ENCODE assay signal across 17 cellular contexts in genomic region chr14:103221781-103222358, GRCh38.
DNase-seq lines count a peak whose midpoint lies in the region; ATAC-seq and TF ChIP-seq lines count a peak whose summit lies in the region.
"Had no signal": no experiment of that assay in that cellular context is flagged by ENCODE, and none has a peak within 500 bp of the region (broad histone marks: within the 10 kb centered on the region; RNA-seq: fewer than 3 reads in every experiment).

No MANE protein-coding gene starts in this region.

- H3K4me2 ChIP-seq in GM23338 (no peak overlapping the region), osteoblast (ENCODE audit: insufficient read depth, low read length) (no peak overlapping the region)
- H3K4me2 ChIP-seq: BLaER1 treated with 17β-estradiol and CSF1 and Interleukin-3, amounts not matched to agents 10 nM and 100 nM had no signal

- peaks cover 32% of the 10 kb centered on the region for H3K27me3 Mint-ChIP-seq in GM23338 (ENCODE audit: insufficient read depth, low read depth, poor library complexity)

- peaks cover 7% of the 10 kb centered on the region; the same call in 1 of the 2 replicates for H3K4me1 ChIP-seq in GM23338 (ENCODE audit: insufficient read depth)
- H3K4me1 ChIP-seq in osteoblast (ENCODE audit: insufficient read depth, low read length) = no peaks in the 10 kb centered on the region
- H3K4me1 ChIP-seq: HAP-1 had no signal

- H3K36me3 Mint-ChIP-seq in GM23338 (ENCODE audit: low read depth) = no peaks in the 10 kb centered on the region; the same call in 2 of the 3 replicates
- H3K36me3 Mint-ChIP-seq: CD8-positive, alpha-beta T cell had no signal

- H3K4me3 ChIP-seq in GM23338 = no peak overlapping the region
- no peak overlapping the region for H3K4me3 ChIP-seq in osteoblast (ENCODE audit: insufficient read depth, low read length)
- H3K4me3 ChIP-seq: BLaER1 treated with 17β-estradiol and CSF1 and Interleukin-3, amounts not matched to agents 10 nM and 100 nM; GM12878; GM23248; HAP-1 had no signal

- H3K4me3 Mint-ChIP-seq in GM23338 = peak overlapping the region; percentile 29; the same call in 1 of the 3 replicates
- H3K4me3 Mint-ChIP-seq: B cell; CD8-positive, alpha-beta T cell had no signal

- 0 out of 2 replicates have a peak, but pooled peaks cover 4% of the 10 kb centered on the region for H3F3A ChIP-seq in GM23338 (replicated peaks; ENCODE audit: low read depth)

- ATAC-seq in GM23338 (no peak), Right ventricle myocardium superior (ENCODE audit: poor library complexity) (no peak), HG02884 (IDR thresholded peaks at IDR 0.05; ENCODE audit: unreplicated experiment) (no peak)
- ATAC-seq: CD8-positive, alpha-beta T cell; GM12878; HepG2 had no signal

- H3K79me2 ChIP-seq in GM23338 (replicated peaks; ENCODE audit: insufficient read depth) (no peaks in the 10 kb centered on the region), osteoblast (ENCODE audit: insufficient read depth, low read length) (no peaks in the 10 kb centered on the region)

- H3K9me3 Mint-ChIP-seq in GM23338 = no peaks in the 10 kb centered on the region
- H3K9me3 Mint-ChIP-seq: CD8-positive, alpha-beta T cell had no signal

- no peak for DNase-seq in GM23338 (ENCODE audit: low spot score)
- DNase-seq in HuH-7.5 (ENCODE audit: low spot score) = peak; percentile 3
- DNase-seq in iPS-NIHi7 (ENCODE audit: extremely low spot score) = peak; percentile 12
- DNase-seq in osteoblast (ENCODE audit: insufficient read length, low spot score, missing footprints) = peak; percentile 61
- DNase-seq in Right ventricle myocardium superior = no peak
- DNase-seq in ecto neural progenitor cell (ENCODE audit: low spot score) = no peak
- DNase-seq: Calu3; CD8-positive, alpha-beta T cell; DMS79 treated with DMSO at 0.1 percent for 48 hours; GM23248; KG1 had no signal

- H3K36me3 ChIP-seq in GM23338 (ENCODE audit: insufficient read depth) (no peaks in the 10 kb centered on the region), osteoblast (ENCODE audit: insufficient read depth, low read length) (no peaks in the 10 kb centered on the region)
- H3K36me3 ChIP-seq: BLaER1 treated with 17β-estradiol and CSF1 and Interleukin-3, amounts not matched to agents 10 nM and 100 nM; HAP-1 had no signal

- TF ChIP-seq CTCF in GM23338 (conservative IDR thresholded peaks at IDR 0.05; ENCODE audit: low read depth in 2 of 2) = no peak
- TF ChIP-seq CTCF in osteoblast (IDR thresholded peaks at IDR 0.05; ENCODE audit: extremely low read depth, low read depth, low read length) = no peak

- no peak overlapping the region for H3K27ac Mint-ChIP-seq in GM23338
- H3K27ac Mint-ChIP-seq: B cell; CD8-positive, alpha-beta T cell had no signal

- peaks cover 20% of the 10 kb centered on the region for H3K4me1 Mint-ChIP-seq in GM23338

- H3K27ac ChIP-seq in GM23338 (ENCODE audit: low read depth) (no peak overlapping the region), osteoblast (ENCODE audit: low read depth, low read length) (no peak overlapping the region)
- H3K27ac ChIP-seq: BLaER1 treated with 17β-estradiol and CSF1 and Interleukin-3, amounts not matched to agents 10 nM and 100 nM; GM23248 had no signal

- H3K9me3 ChIP-seq in osteoblast (ENCODE audit: low read depth, low read length) = peaks cover 3% of the 10 kb centered on the region
- H3K9me3 ChIP-seq: HAP-1 had no signal

- H4K20me1 ChIP-seq in GM23338 (replicated peaks; ENCODE audit: insufficient read depth) (no peaks in the 10 kb centered on the region), osteoblast (ENCODE audit: insufficient read depth, low read length) (no peaks in the 10 kb centered on the region)
- H4K20me1 ChIP-seq: BLaER1 treated with 17β-estradiol and CSF1 and Interleukin-3, amounts not matched to agents 10 nM and 100 nM had no signal

- H3K27me3 ChIP-seq in GM23338 (ENCODE audit: insufficient read depth) = peaks cover 41% of the 10 kb centered on the region
- peaks cover 47% of the 10 kb centered on the region for H3K27me3 ChIP-seq in osteoblast (ENCODE audit: insufficient read depth, low read length)

- H2AFZ ChIP-seq in GM23338 (peak overlapping the region; percentile 52; the same call in 1 of the 2 replicates), osteoblast (ENCODE audit: low read length) (no peak overlapping the region)
- H2AFZ ChIP-seq: GM23248 had no signal

- intact Hi-C loops in Right ventricle myocardium superior (cut with DNase I) = no loop called here

- H3K9me2 ChIP-seq in GM23338 (ENCODE audit: insufficient read depth) = no peaks in the 10 kb centered on the region

TF ChIP-seq in GM23338, 12 proteins besides CTCF, POLR2A, EP300 and RAD21:
- TF ChIP-seq NANOG (IDR thresholded peaks at IDR 0.05; ENCODE audit: borderline replicate concordance) (no peak), CREB1 (CRISPR knock-in tag; IDR thresholded peaks at IDR 0.05; ENCODE audit: low read depth) (no peak), ZNF114 (CRISPR knock-in tag; IDR thresholded peaks at IDR 0.05) (no peak), POLR2AphosphoS5 (IDR thresholded peaks at IDR 0.05; ENCODE audit: low read depth) (no peak), STAT1 (IDR thresholded peaks at IDR 0.05; ENCODE audit: unreplicated experiment) (no peak), ZNF331 (CRISPR knock-in tag; IDR thresholded peaks at IDR 0.05; ENCODE audit: low read depth) (no peak)
- TF ChIP-seq, protein P1, sequence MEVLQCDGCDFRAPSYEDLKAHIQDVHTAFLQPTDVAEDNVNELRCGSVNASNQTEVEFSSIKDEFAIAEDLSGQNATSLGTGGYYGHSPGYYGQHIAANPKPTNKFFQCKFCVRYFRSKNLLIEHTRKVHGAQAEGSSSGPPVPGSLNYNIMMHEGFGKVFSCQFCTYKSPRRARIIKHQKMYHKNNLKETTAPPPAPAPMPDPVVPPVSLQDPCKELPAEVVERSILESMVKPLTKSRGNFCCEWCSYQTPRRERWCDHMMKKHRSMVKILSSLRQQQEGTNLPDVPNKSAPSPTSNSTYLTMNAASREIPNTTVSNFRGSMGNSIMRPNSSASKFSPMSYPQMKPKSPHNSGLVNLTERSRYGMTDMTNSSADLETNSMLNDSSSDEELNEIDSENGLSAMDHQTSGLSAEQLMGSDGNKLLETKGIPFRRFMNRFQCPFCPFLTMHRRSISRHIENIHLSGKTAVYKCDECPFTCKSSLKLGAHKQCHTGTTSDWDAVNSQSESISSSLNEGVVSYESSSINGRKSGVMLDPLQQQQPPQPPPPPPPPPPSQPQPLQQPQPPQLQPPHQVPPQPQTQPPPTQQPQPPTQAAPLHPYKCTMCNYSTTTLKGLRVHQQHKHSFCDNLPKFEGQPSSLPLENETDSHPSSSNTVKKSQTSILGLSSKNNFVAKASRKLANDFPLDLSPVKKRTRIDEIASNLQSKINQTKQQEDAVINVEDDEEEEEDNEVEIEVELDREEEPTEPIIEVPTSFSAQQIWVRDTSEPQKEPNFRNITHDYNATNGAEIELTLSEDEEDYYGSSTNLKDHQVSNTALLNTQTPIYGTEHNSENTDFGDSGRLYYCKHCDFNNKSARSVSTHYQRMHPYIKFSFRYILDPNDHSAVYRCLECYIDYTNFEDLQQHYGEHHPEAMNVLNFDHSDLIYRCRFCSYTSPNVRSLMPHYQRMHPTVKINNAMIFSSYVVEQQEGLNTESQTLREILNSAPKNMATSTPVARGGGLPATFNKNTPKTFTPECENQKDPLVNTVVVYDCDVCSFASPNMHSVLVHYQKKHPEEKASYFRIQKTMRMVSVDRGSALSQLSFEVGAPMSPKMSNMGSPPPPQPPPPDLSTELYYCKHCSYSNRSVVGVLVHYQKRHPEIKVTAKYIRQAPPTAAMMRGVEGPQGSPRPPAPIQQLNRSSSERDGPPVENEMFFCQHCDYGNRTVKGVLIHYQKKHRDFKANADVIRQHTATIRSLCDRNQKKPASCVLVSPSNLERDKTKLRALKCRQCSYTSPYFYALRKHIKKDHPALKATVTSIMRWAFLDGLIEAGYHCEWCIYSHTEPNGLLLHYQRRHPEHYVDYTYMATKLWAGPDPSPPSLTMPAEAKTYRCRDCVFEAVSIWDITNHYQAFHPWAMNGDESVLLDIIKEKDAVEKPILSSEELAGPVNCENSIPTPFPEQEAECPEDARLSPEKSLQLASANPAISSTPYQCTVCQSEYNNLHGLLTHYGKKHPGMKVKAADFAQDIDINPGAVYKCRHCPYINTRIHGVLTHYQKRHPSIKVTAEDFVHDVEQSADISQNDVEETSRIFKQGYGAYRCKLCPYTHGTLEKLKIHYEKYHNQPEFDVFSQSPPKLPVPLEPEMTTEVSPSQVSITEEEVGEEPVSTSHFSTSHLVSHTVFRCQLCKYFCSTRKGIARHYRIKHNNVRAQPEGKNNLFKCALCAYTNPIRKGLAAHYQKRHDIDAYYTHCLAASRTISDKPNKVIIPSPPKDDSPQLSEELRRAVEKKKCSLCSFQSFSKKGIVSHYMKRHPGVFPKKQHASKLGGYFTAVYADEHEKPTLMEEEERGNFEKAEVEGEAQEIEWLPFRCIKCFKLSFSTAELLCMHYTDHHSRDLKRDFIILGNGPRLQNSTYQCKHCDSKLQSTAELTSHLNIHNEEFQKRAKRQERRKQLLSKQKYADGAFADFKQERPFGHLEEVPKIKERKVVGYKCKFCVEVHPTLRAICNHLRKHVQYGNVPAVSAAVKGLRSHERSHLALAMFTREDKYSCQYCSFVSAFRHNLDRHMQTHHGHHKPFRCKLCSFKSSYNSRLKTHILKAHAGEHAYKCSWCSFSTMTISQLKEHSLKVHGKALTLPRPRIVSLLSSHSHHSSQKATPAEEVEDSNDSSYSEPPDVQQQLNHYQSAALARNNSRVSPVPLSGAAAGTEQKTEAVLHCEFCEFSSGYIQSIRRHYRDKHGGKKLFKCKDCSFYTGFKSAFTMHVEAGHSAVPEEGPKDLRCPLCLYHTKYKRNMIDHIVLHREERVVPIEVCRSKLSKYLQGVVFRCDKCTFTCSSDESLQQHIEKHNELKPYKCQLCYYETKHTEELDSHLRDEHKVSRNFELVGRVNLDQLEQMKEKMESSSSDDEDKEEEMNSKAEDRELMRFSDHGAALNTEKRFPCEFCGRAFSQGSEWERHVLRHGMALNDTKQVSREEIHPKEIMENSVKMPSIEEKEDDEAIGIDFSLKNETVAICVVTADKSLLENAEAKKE (CRISPR knock-in tag; IDR thresholded peaks at IDR 0.05) = no peak
- TF ChIP-seq, protein P2, sequence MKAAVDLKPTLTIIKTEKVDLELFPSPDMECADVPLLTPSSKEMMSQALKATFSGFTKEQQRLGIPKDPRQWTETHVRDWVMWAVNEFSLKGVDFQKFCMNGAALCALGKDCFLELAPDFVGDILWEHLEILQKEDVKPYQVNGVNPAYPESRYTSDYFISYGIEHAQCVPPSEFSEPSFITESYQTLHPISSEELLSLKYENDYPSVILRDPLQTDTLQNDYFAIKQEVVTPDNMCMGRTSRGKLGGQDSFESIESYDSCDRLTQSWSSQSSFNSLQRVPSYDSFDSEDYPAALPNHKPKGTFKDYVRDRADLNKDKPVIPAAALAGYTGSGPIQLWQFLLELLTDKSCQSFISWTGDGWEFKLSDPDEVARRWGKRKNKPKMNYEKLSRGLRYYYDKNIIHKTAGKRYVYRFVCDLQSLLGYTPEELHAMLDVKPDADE (IDR thresholded peaks at IDR 0.05) = no peak
TF ChIP-seq in GM23338: peak in this region for 0.

Comparison
In these comparisons a context has a peak if more than half of its experiments do, and no peak if none do; other contexts are left out.
1. DNase-seq: peak in HuH-7.5 (single experiment), iPS-NIHi7 (single experiment) and osteoblast (single experiment); none in GM23338 (single experiment), Right ventricle myocardium superior (single experiment) and ecto neural progenitor cell (single experiment).